Comparison of ENCODE assay signal across 1 cellular context in genomic region chr12:106288510-106289195, GRCh38.
TF ChIP-seq lines count a peak whose summit lies in the region.

No MANE protein-coding gene starts in this region.

TF ChIP-seq in HepG2, 621 proteins besides CTCF, POLR2A, EP300 and RAD21 (continued from another document and continues in another):
- TF ChIP-seq ATF5 (CRISPR knock-in tag; IDR thresholded peaks at IDR 0.05; ENCODE audit: low read depth) (0 out of 2 replicates have a peak, but pooled peaks have one; percentile 44), DMTF1 (CRISPR knock-in tag; IDR thresholded peaks at IDR 0.05) (no peak), REL (CRISPR knock-in tag; conservative IDR thresholded peaks at IDR 0.05) (no peak), ZNF781 (CRISPR knock-in tag; IDR thresholded peaks at IDR 0.05; ENCODE audit: borderline replicate concordance, not compliant biosample characterization) (peak; percentile 42), GATAD2A (CRISPR knock-in tag; IDR thresholded peaks at IDR 0.05) (peak; percentile 92), HNF1A (IDR thresholded peaks at IDR 0.05; ENCODE audit: low read depth) (0 out of 2 replicates have a peak, but pooled peaks have one; percentile 20), HNF1A (CRISPR knock-in tag; IDR thresholded peaks at IDR 0.05; ENCODE audit: borderline replicate concordance) (peak; percentile 55; the same call in 1 of the 2 replicates), ZSCAN22 (CRISPR knock-in tag; IDR thresholded peaks at IDR 0.05) (no peak), ZNF331 (CRISPR knock-in tag; IDR thresholded peaks at IDR 0.05) (peak; percentile 57; the same call in 1 of the 2 replicates), ZNF550 (CRISPR knock-in tag; IDR thresholded peaks at IDR 0.05; ENCODE audit: borderline replicate concordance) (no peak), ZFP62 (CRISPR knock-in tag; IDR thresholded peaks at IDR 0.05) (no peak), ZNF615 (CRISPR knock-in tag; IDR thresholded peaks at IDR 0.05; ENCODE audit: borderline replicate concordance) (no peak), NR0B2 (CRISPR knock-in tag; IDR thresholded peaks at IDR 0.05) (no peak), ATF3 (CRISPR knock-in tag; IDR thresholded peaks at IDR 0.05) (peak; percentile 95), ZBED4 (CRISPR knock-in tag; IDR thresholded peaks at IDR 0.05; ENCODE audit: borderline replicate concordance) (no peak), HOMEZ (CRISPR knock-in tag; IDR thresholded peaks at IDR 0.05; ENCODE audit: low read depth) (peak; percentile 71), MEF2D (CRISPR knock-in tag; IDR thresholded peaks at IDR 0.05) (0 out of 2 replicates have a peak, but pooled peaks have one; percentile 28), HNRNPK (IDR thresholded peaks at IDR 0.05; ENCODE audit: low read depth, low read length, poor library complexity, severe bottlenecking) (no peak), CC2D1A (CRISPR knock-in tag; IDR thresholded peaks at IDR 0.05) (no peak), KLF15 (CRISPR knock-in tag; IDR thresholded peaks at IDR 0.05; ENCODE audit: borderline replicate concordance) (no peak), IKZF1 (IDR thresholded peaks at IDR 0.05) (no peak), CBX2 (IDR thresholded peaks at IDR 0.05; ENCODE audit: low read depth, low read length) (no peak), CBX2 (CRISPR knock-in tag; IDR thresholded peaks at IDR 0.05; ENCODE audit: low read depth) (no peak), HNRNPL (IDR thresholded peaks at IDR 0.05; ENCODE audit: low read depth, low read length) (no peak), TRAFD1 (CRISPR knock-in tag; IDR thresholded peaks at IDR 0.05; ENCODE audit: borderline replicate concordance) (no peak), ZNF205 (CRISPR knock-in tag; IDR thresholded peaks at IDR 0.05) (no peak), TCF7 (IDR thresholded peaks at IDR 0.05; ENCODE audit: low read depth) (peak; percentile 2; the same call in 1 of the 2 replicates), FOSL2 (CRISPR knock-in tag; IDR thresholded peaks at IDR 0.05) (peak; percentile 100), ATRX (CRISPR knock-in tag; IDR thresholded peaks at IDR 0.05; ENCODE audit: borderline replicate concordance) (no peak), ZNF773 (CRISPR knock-in tag; IDR thresholded peaks at IDR 0.05; ENCODE audit: borderline replicate concordance) (no peak), THAP8 (CRISPR knock-in tag; IDR thresholded peaks at IDR 0.05; ENCODE audit: borderline replicate concordance) (no peak), ZNF512 (CRISPR knock-in tag; IDR thresholded peaks at IDR 0.05) (no peak), E2F5 (CRISPR knock-in tag; conservative IDR thresholded peaks at IDR 0.05) (no peak)
